In the genomic region with DNA sequence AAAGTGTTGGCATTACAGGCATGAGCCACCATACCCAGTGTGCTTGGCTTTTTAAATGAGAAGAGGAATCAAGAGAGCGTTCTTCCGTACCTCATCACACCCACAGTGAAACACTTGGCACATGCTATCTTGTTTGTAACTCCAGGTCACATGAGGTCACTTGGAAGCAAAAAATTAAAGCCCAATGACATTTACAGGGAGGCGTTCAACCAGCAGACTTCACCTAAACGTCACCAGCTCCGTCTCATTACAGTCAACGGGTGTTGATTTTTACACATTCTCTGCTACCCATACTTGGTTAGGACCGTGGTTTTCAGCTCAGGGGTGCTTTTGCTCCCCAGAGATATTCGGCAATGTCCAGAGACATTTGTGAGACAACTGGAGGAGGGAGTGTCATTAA, we compare ENCODE assay signal across 11 cellular contexts.
DNase-seq lines count a peak whose midpoint lies in the region; ATAC-seq and TF ChIP-seq lines count a peak whose summit lies in the region.
"Had no signal": no experiment of that assay in that cellular context is flagged by ENCODE, and none has a peak within 500 bp of the region (broad histone marks: within the 10 kb centered on the region; RNA-seq: fewer than 3 reads in every experiment).

No MANE protein-coding gene starts in this region.

- peak overlapping the region; percentile 73 for H3K27ac Mint-ChIP-seq in dendritic cell treated with granulocyte-macrophage colony-stimulating factor and Interleukin-4, amounts not matched to agents 40 ng/mL and 50 ng/mL, for 4 days

- no peaks in the 10 kb centered on the region for H3K27me3 ChIP-seq in neutrophil
- H3K27me3 ChIP-seq in hepatocyte: no peaks in the 10 kb centered on the region
- H3K27me3 ChIP-seq: suprapubic skin had no signal

- no peak overlapping the region for H2AFZ ChIP-seq in hepatocyte

- H3K9me3 Mint-ChIP-seq in dendritic cell treated with granulocyte-macrophage colony-stimulating factor and Interleukin-4, amounts not matched to agents 40 ng/mL and 50 ng/mL, for 4 days: no peaks in the 10 kb centered on the region

- no peaks in the 10 kb centered on the region for H3K27me3 Mint-ChIP-seq in dendritic cell treated with granulocyte-macrophage colony-stimulating factor and Interleukin-4, amounts not matched to agents 40 ng/mL and 50 ng/mL, for 4 days

- H3K9me2 ChIP-seq in hepatocyte (replicated peaks; ENCODE audit: insufficient read depth): no peaks in the 10 kb centered on the region

- H3K36me3 Mint-ChIP-seq in dendritic cell treated with granulocyte-macrophage colony-stimulating factor and Interleukin-4, amounts not matched to agents 40 ng/mL and 50 ng/mL, for 4 days (ENCODE audit: low read depth): peaks cover 7% of the 10 kb centered on the region

- H3K4me2 ChIP-seq in hepatocyte: no peak overlapping the region

- H3K4me1 Mint-ChIP-seq in dendritic cell treated with granulocyte-macrophage colony-stimulating factor and Interleukin-4, amounts not matched to agents 40 ng/mL and 50 ng/mL, for 4 days (ENCODE audit: low read depth): peaks cover 91% of the 10 kb centered on the region

- H3K4me3 ChIP-seq in neutrophil (ENCODE audit: low read depth in 1 of 2, low read length in 1 of 2): no peak overlapping the region
- H3K4me3 ChIP-seq in hepatocyte: no peak overlapping the region
- H3K4me3 ChIP-seq: prostate gland, suprapubic skin had no signal

- intact Hi-C loops in dendritic cell treated with granulocyte-macrophage colony-stimulating factor and Interleukin-4, amounts not matched to agents 40 ng/mL and 50 ng/mL, for 4 days (cut with micrococcal nuclease): loop anchor here (5.0 kb wide), 1 partner anchor 39 kb away; no protein-coding TSS in a partner anchor

- no peaks in the 10 kb centered on the region for H3K79me2 ChIP-seq in hepatocyte

- ATAC-seq in GM21717 (IDR thresholded peaks at IDR 0.05; ENCODE audit: unreplicated experiment): no peak

- no peak for TF ChIP-seq CTCF in neutrophil (IDR thresholded peaks at IDR 0.05)
- no peak for TF ChIP-seq CTCF in hepatocyte (IDR thresholded peaks at IDR 0.05; ENCODE audit: poor library complexity)

- H4K20me1 ChIP-seq in hepatocyte (ENCODE audit: insufficient read depth, poor library complexity, severe bottlenecking): peaks cover 4% of the 10 kb centered on the region

- H3K4me1 ChIP-seq in neutrophil (ENCODE audit: control insufficient read depth in 1 of 2, insufficient read depth in 1 of 2, low read depth in 1 of 2, low read length in 1 of 2): peaks cover 77 to 88% of the 10 kb centered on the region in 2 experiments
- peaks cover 10% of the 10 kb centered on the region for H3K4me1 ChIP-seq in hepatocyte (ENCODE audit: insufficient read depth)

- no peak overlapping the region for H3K4me3 Mint-ChIP-seq in dendritic cell treated with granulocyte-macrophage colony-stimulating factor and Interleukin-4, amounts not matched to agents 40 ng/mL and 50 ng/mL, for 4 days

- H3K27ac ChIP-seq in neutrophil (peak overlapping the region; percentile 83), hepatocyte (no peak overlapping the region)

- H3K36me3 ChIP-seq in neutrophil: no peaks in the 10 kb centered on the region
- no peaks in the 10 kb centered on the region for H3K36me3 ChIP-seq in hepatocyte (replicated peaks; ENCODE audit: insufficient read depth, low read depth)
- H3K36me3 ChIP-seq: prostate gland, suprapubic skin had no signal

- 86% methylated on average over 8 of the region's 8 CpGs for WGBS in hepatocyte (ENCODE audit: low lambda C conversion rate, missing lambda C conversion rate)

- DNase-seq in GF-D8 (lab: John Stamatoyannopoulos, UW) (peak; percentile 53), MV-4-11 (lab: John Stamatoyannopoulos, UW) (peak; percentile 81), hepatocyte (ENCODE audit: low spot score) (no peak), DMS79 (lab: John Stamatoyannopoulos, UW) (no peak)
- DNase-seq: mesenchymal stem cell, NCI-H1694 treated with DMSO at 0.1 percent for 48 hours had no signal

- no peaks in the 10 kb centered on the region for H3K9me3 ChIP-seq in neutrophil
- no peaks in the 10 kb centered on the region for H3K9me3 ChIP-seq in hepatocyte (ENCODE audit: low read depth)
- H3K9me3 ChIP-seq: prostate gland, suprapubic skin had no signal

Comparison
In these comparisons a context has a peak if more than half of its experiments do, and no peak if none do; other contexts are left out.
1. DNase-seq: peak in GF-D8 (single experiment) and MV-4-11 (single experiment); none in hepatocyte (single experiment) and DMS79 (single experiment).